In genomic region chr21:42454221-42454570, GRCh38 we compare ENCODE assay signal across 32 cellular contexts. TPM values are rescaled to one million over a fixed set of nuclear protein-coding genes. Genes with fewer than 3 reads are reported as not detected.
"Had no signal": no experiment of that assay in that cellular context is flagged by ENCODE, and none has a peak within 500 bp of the region (broad histone marks: within the 10 kb centered on the region; RNA-seq: fewer than 3 reads in every experiment).

No MANE protein-coding gene starts in this region.

- H3K9me3 Mint-ChIP-seq: activated naive CD8-positive, alpha-beta T cell treated with anti-CD3 and anti-CD28 coated beads for 36 hours; activated T-cell treated with anti-CD3 and anti-CD28 coated beads, Interleukin-2, amount 50 U/mL, for 72 hours; brain; naive thymus-derived CD8-positive, alpha-beta T cell; stimulated activated memory B cell treated with anti-CD40 and anti-IgM and Interleukin-4, amounts not matched to agents 10 μg/mL and 1 μg/mL and 100 μg/mL, for 72 hours had no signal

- H3K27ac Mint-ChIP-seq: activated CD8-positive, alpha-beta memory T cell treated with anti-CD3 and anti-CD28 coated beads, Interleukin-2, amount 10 ng/mL, durations not matched to agents 7 days and 5 days; activated CD8-positive, alpha-beta T cell treated with anti-CD3 and anti-CD28 coated beads, Interleukin-2, amount 10 ng/mL, durations not matched to agents 7 days and 5 days; activated naive CD8-positive, alpha-beta T cell treated with anti-CD3 and anti-CD28 coated beads for 36 hours; activated T-cell treated with anti-CD3 and anti-CD28 coated beads, Interleukin-2, amount 50 U/mL, for 72 hours; immature natural killer cell; stimulated activated memory B cell treated with anti-CD40 and anti-IgM and Interleukin-4, amounts not matched to agents 10 μg/mL and 1 μg/mL and 100 μg/mL, for 72 hours; WTC11 had no signal

- H3K36me3 ChIP-seq: adrenal gland, cardiac muscle cell, heart left ventricle, sigmoid colon, stomach, suprapubic skin, tibial artery, upper lobe of right lung had no signal

- H3K27ac ChIP-seq: adrenal gland, cardiac muscle cell, heart left ventricle, sigmoid colon, stomach, suprapubic skin, tibial artery, upper lobe of right lung had no signal

- H3K36me3 Mint-ChIP-seq: activated CD8-positive, alpha-beta memory T cell treated with anti-CD3 and anti-CD28 coated beads, Interleukin-2, amount 10 ng/mL, durations not matched to agents 7 days and 5 days; activated naive CD8-positive, alpha-beta T cell treated with anti-CD3 and anti-CD28 coated beads for 36 hours; brain; naive thymus-derived CD8-positive, alpha-beta T cell; stimulated activated memory B cell treated with anti-CD40 and anti-IgM and Interleukin-4, amounts not matched to agents 10 μg/mL and 1 μg/mL and 100 μg/mL, for 72 hours had no signal

- H3K27me3 ChIP-seq: adrenal gland, cardiac muscle cell, sigmoid colon, suprapubic skin, upper lobe of right lung had no signal

- H3K4me3 Mint-ChIP-seq: activated CD8-positive, alpha-beta memory T cell treated with anti-CD3 and anti-CD28 coated beads, Interleukin-2, amount 10 ng/mL, durations not matched to agents 7 days and 5 days; activated CD8-positive, alpha-beta T cell treated with anti-CD3 and anti-CD28 coated beads, Interleukin-2, amount 10 ng/mL, durations not matched to agents 7 days and 5 days; activated naive CD8-positive, alpha-beta T cell treated with anti-CD3 and anti-CD28 coated beads for 36 hours; activated T-cell treated with anti-CD3 and anti-CD28 coated beads, Interleukin-2, amount 50 U/mL, for 72 hours; brain; immature natural killer cell; naive thymus-derived CD8-positive, alpha-beta T cell; stimulated activated memory B cell treated with anti-CD40 and anti-IgM and Interleukin-4, amounts not matched to agents 10 μg/mL and 1 μg/mL and 100 μg/mL, for 72 hours; T-helper 17 cell; WTC11 had no signal

- H3K4me3 ChIP-seq: adrenal gland, cardiac muscle cell, heart left ventricle, sigmoid colon, stomach, suprapubic skin, tibial artery, upper lobe of right lung had no signal

- H3K27me3 Mint-ChIP-seq: activated CD8-positive, alpha-beta memory T cell treated with anti-CD3 and anti-CD28 coated beads, Interleukin-2, amount 10 ng/mL, durations not matched to agents 7 days and 5 days; activated naive CD8-positive, alpha-beta T cell treated with anti-CD3 and anti-CD28 coated beads for 36 hours; naive thymus-derived CD8-positive, alpha-beta T cell; T-helper 17 cell had no signal

- ATAC-seq: activated CD8-positive, alpha-beta memory T cell treated with anti-CD3 and anti-CD28 coated beads, Interleukin-2, amount 10 ng/mL, durations not matched to agents 7 days and 5 days; activated CD8-positive, alpha-beta T cell treated with anti-CD3 and anti-CD28 coated beads, Interleukin-2, amount 10 ng/mL, durations not matched to agents 7 days and 5 days; activated T-cell treated with anti-CD3 and anti-CD28 coated beads, Interleukin-2, amount 50 U/mL, for 72 hours; heart left ventricle; left colon; naive thymus-derived CD8-positive, alpha-beta T cell; stimulated activated memory B cell treated with anti-CD40 and anti-IgM and Interleukin-4, amounts not matched to agents 10 μg/mL and 1 μg/mL and 100 μg/mL, for 72 hours; T-helper 17 cell; upper lobe of right lung; WTC11 had no signal

- DNase-seq: activated CD4-positive, alpha-beta T cell treated with anti-CD3 and anti-CD28 coated beads for 1 hour; activated CD4-positive, alpha-beta T cell treated with anti-CD3 and anti-CD28 coated beads, Interleukin-2, amount 50 U/mL, for 1 hour; activated CD8-positive, alpha-beta memory T cell treated with anti-CD3 and anti-CD28 coated beads, Interleukin-2, amount 10 ng/mL, durations not matched to agents 7 days and 5 days; activated CD8-positive, alpha-beta T cell treated with anti-CD3 and anti-CD28 coated beads, Interleukin-2, amount 10 ng/mL, durations not matched to agents 7 days and 5 days; activated naive CD4-positive, alpha-beta T cell; activated naive CD8-positive, alpha-beta T cell treated with anti-CD3 and anti-CD28 coated beads for 36 hours; activated T-cell treated with anti-CD3 and anti-CD28 coated beads, Interleukin-2, amount 50 U/mL, for 72 hours; cortex of kidney; foreskin fibroblast; heart left ventricle; hypothalamus; immature natural killer cell; left colon; naive thymus-derived CD8-positive, alpha-beta T cell; sigmoid colon; small intestine; stimulated activated CD4-positive, alpha-beta T cell treated with anti-CD3 and anti-CD28 coated beads, Interleukin-1b, Interleukin-23, amount 100 ng/mL, for 48 hours; stimulated activated CD4-positive, alpha-beta T cell treated with anti-CD3 and anti-CD28 coated beads, Interleukin-4, amount 100 ng/mL, for 4 hours; stimulated activated CD8-positive, alpha-beta memory T cell treated with anti-CD3 and anti-CD28 coated beads, Interleukin-4, amount 100 ng/mL, for 48 hours; stomach; T-helper 17 cell; T1000; tibial artery; upper lobe of right lung had no signal

- H3K9me3 ChIP-seq: adrenal gland, heart left ventricle, sigmoid colon, stomach, suprapubic skin, tibial artery, upper lobe of right lung had no signal

- H3K4me1 ChIP-seq: adrenal gland, sigmoid colon, tibial artery had no signal

RNA-seq across cellular contexts. Expression of gene RSPH1, which starts 41.8 kb away (rescaled TPM):
- total RNA-seq: activated CD8-positive, alpha-beta memory T cell treated with anti-CD3 and anti-CD28 coated beads, Interleukin-2, amount 10 ng/mL, durations not matched to agents 7 days and 5 days; activated CD8-positive, alpha-beta T cell treated with anti-CD3 and anti-CD28 coated beads, Interleukin-2, amount 10 ng/mL, durations not matched to agents 7 days and 5 days; endothelial cell of umbilical vein had no signal
- polyA plus RNA-seq: naive thymus-derived CD8-positive, alpha-beta T cell had no signal

RNA-seq across cellular contexts. Expression of gene UBASH3A, which starts 50.5 kb away (rescaled TPM):
- total RNA-seq: cardiac muscle cell, chondrocyte, endothelial cell of umbilical vein, sigmoid colon, WTC11 had no signal
- polyA plus RNA-seq: cardiac muscle cell, endothelial cell of umbilical vein had no signal

RNA-seq across cellular contexts. Expression of gene TMPRSS3, which starts 58.3 kb away (rescaled TPM):
- total RNA-seq: cardiac muscle cell, chondrocyte, endothelial cell of umbilical vein had no signal
- polyA plus RNA-seq: cardiac muscle cell, endothelial cell of umbilical vein, heart left ventricle had no signal
